Comparison of ENCODE assay signal across 15 cellular contexts in the genomic region with DNA sequence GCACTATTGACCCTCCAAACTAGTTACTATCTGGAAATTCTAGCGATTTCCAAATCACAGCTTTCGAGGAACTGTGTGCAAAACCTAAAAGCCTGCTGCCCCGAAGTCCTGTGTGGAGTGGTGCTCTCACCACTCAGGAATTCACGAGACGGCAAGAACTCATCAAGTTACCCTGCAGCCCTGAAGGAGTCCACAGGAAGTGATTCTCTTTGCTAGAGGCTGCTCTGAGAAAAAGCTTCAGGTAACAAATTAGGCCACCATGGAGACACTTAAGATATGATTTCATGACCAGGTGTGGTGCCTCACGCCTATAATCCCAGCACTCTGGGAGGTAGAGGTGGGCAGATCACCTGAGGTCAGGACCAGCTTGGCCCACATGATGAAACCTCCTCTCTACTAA. TPM values are rescaled to one million over a fixed set of nuclear protein-coding genes. Genes with fewer than 3 reads are reported as not detected.
DNase-seq lines count a peak whose midpoint lies in the region; ATAC-seq and TF ChIP-seq lines count a peak whose summit lies in the region.
"Had no signal": no experiment of that assay in that cellular context is flagged by ENCODE, and none has a peak within 500 bp of the region (broad histone marks: within the 10 kb centered on the region; RNA-seq: fewer than 3 reads in every experiment).

No MANE protein-coding gene starts in this region.

- POLR2A ChIA-PET in activated CD8-positive, alpha-beta T cell treated with anti-CD3 and anti-CD28 coated beads for 36 hours (lab: Charles Lee) = interaction anchor here (0.9 to 3.9 kb wide), 4 partner anchors 12 to 54 kb away, joined by 3 to 31 read pairs (median 4); no protein-coding TSS in a partner anchor

- H3K4me1 Mint-ChIP-seq in T-helper 1 cell treated with Interleukin-12 subunit alpha and Interleukin-12 subunit beta and Interleukin-4 antibody, amounts not matched to agents 30 μg/mL and 1 μg/mL, for 36 hours (ENCODE audit: low read depth) = peaks cover 56% of the 10 kb centered on the region
- H3K4me1 Mint-ChIP-seq in activated CD8-positive, alpha-beta T cell treated with anti-CD3 and anti-CD28 coated beads for 36 hours (ENCODE audit: low read depth) = peaks cover 81% of the 10 kb centered on the region
- H3K4me1 Mint-ChIP-seq in activated CD4-positive, alpha-beta T cell treated with anti-CD3 and anti-CD28 coated beads, Interleukin-2, amount 10 ng/mL, durations not matched to agents 24 days and 14 days = peaks cover 51% of the 10 kb centered on the region

- H3K4me3 ChIP-seq in fibroblast of villous mesenchyme (ENCODE audit: low read depth, low read length) = no peak overlapping the region
- no peak overlapping the region for H3K4me3 ChIP-seq in skeletal muscle satellite cell (ENCODE audit: low read length)
- H3K4me3 ChIP-seq: neural progenitor cell, transverse colon had no signal

- no peak for TF ChIP-seq CTCF in activated CD8-positive, alpha-beta T cell treated with anti-CD3 and anti-CD28 coated beads for 36 hours (IDR thresholded peaks at IDR 0.05)
- no peak for TF ChIP-seq CTCF in fibroblast of villous mesenchyme (IDR thresholded peaks at IDR 0.05; ENCODE audit: insufficient read depth, low read depth, low read length)

- H3K9ac ChIP-seq in skeletal muscle satellite cell (ENCODE audit: low read depth, low read length) = no peak overlapping the region
- H3K9ac ChIP-seq: neural progenitor cell had no signal

- peak overlapping the region; percentile 40 for H3K4me2 ChIP-seq in skeletal muscle satellite cell (ENCODE audit: low read length)
- H3K4me2 ChIP-seq: neural progenitor cell had no signal

- H3K27me3 ChIP-seq in skeletal muscle satellite cell (ENCODE audit: control insufficient read depth, insufficient read depth, low read length) = no peaks in the 10 kb centered on the region
- H3K27me3 ChIP-seq: neural progenitor cell, transverse colon had no signal

- intact Hi-C loops in activated CD8-positive, alpha-beta T cell treated with anti-CD3 and anti-CD28 coated beads for 36 hours (cut with micrococcal nuclease) = no loop called here
- intact Hi-C loops in activated CD4-positive, alpha-beta T cell treated with anti-CD3 and anti-CD28 coated beads, Interleukin-2, amount 10 ng/mL, durations not matched to agents 24 days and 14 days (cut with micrococcal nuclease) = no loop called here

- CTCF ChIA-PET in activated CD8-positive, alpha-beta T cell treated with anti-CD3 and anti-CD28 coated beads for 36 hours (lab: Charles Lee) = interaction anchor here (0.9 to 1.6 kb wide), 3 partner anchors 37 to 149 kb away, joined by 3 read pairs; partner anchors contain the start of gene SPG7

- no peaks in the 10 kb centered on the region for H3K36me3 ChIP-seq in skeletal muscle satellite cell (ENCODE audit: insufficient read depth, low read length)
- H3K36me3 ChIP-seq: neural progenitor cell, transverse colon had no signal

- peaks cover 45% of the 10 kb centered on the region for H3K4me1 ChIP-seq in skeletal muscle satellite cell (ENCODE audit: control insufficient read depth, insufficient read depth, low read length)

- H3K27ac Mint-ChIP-seq in T-helper 1 cell treated with Interleukin-12 subunit alpha and Interleukin-12 subunit beta and Interleukin-4 antibody, amounts not matched to agents 30 μg/mL and 1 μg/mL, for 36 hours = peak overlapping the region; percentile 45
- peak overlapping the region; percentile 55 for H3K27ac Mint-ChIP-seq in activated CD8-positive, alpha-beta T cell treated with anti-CD3 and anti-CD28 coated beads for 36 hours
- no peak overlapping the region for H3K27ac Mint-ChIP-seq in activated CD4-positive, alpha-beta T cell treated with anti-CD3 and anti-CD28 coated beads, Interleukin-2, amount 10 ng/mL, durations not matched to agents 24 days and 14 days
- H3K27ac Mint-ChIP-seq: neural progenitor cell had no signal

- no peak for DNase-seq in T-helper 1 cell
- no peak for DNase-seq in activated CD8-positive, alpha-beta T cell treated with anti-CD3 and anti-CD28 coated beads for 36 hours
- DNase-seq in fibroblast of villous mesenchyme (ENCODE audit: low read depth) = peak; percentile 84
- no peak for DNase-seq in T1000 (lab: John Stamatoyannopoulos, UW)
- DNase-seq in iPS-NIHi7 (ENCODE audit: extremely low spot score) = no peak
- DNase-seq in activated CD4-positive, alpha-beta T cell treated with anti-CD3 and anti-CD28 coated beads, Interleukin-2, amount 10 ng/mL, durations not matched to agents 24 days and 14 days = no peak
- DNase-seq: 8988T; activated CD4-positive, alpha-beta memory T cell treated with anti-CD3 and anti-CD28 coated beads for 36 hours; Right ventricle myocardium superior; stimulated activated CD4-positive, alpha-beta T cell treated with anti-CD3 and anti-CD28 coated beads, Interleukin-2, amount 100 ng/mL, for 48 hours; transverse colon had no signal

- no peaks in the 10 kb centered on the region for H3K9me3 ChIP-seq in skeletal muscle satellite cell (replicated peaks; ENCODE audit: low read length)
- H3K9me3 ChIP-seq: transverse colon had no signal

- H3K27me3 Mint-ChIP-seq in T-helper 1 cell treated with Interleukin-12 subunit alpha and Interleukin-12 subunit beta and Interleukin-4 antibody, amounts not matched to agents 30 μg/mL and 1 μg/mL, for 36 hours (ENCODE audit: low read depth) = no peaks in the 10 kb centered on the region
- H3K27me3 Mint-ChIP-seq in activated CD8-positive, alpha-beta T cell treated with anti-CD3 and anti-CD28 coated beads for 36 hours = no peaks in the 10 kb centered on the region
- H3K27me3 Mint-ChIP-seq in activated CD4-positive, alpha-beta T cell treated with anti-CD3 and anti-CD28 coated beads, Interleukin-2, amount 10 ng/mL, durations not matched to agents 24 days and 14 days = no peaks in the 10 kb centered on the region
- H3K27me3 Mint-ChIP-seq: activated CD4-positive, alpha-beta memory T cell treated with anti-CD3 and anti-CD28 coated beads for 36 hours; brain had no signal

- H3K4me3 Mint-ChIP-seq in T-helper 1 cell treated with Interleukin-12 subunit alpha and Interleukin-12 subunit beta and Interleukin-4 antibody, amounts not matched to agents 30 μg/mL and 1 μg/mL, for 36 hours = no peak overlapping the region
- no peak overlapping the region for H3K4me3 Mint-ChIP-seq in activated CD8-positive, alpha-beta T cell treated with anti-CD3 and anti-CD28 coated beads for 36 hours
- H3K4me3 Mint-ChIP-seq in activated CD4-positive, alpha-beta T cell treated with anti-CD3 and anti-CD28 coated beads, Interleukin-2, amount 10 ng/mL, durations not matched to agents 24 days and 14 days = no peak overlapping the region
- H3K4me3 Mint-ChIP-seq: activated CD4-positive, alpha-beta memory T cell treated with anti-CD3 and anti-CD28 coated beads for 36 hours; brain; neural progenitor cell had no signal

- peaks cover 2% of the 10 kb centered on the region for H3K36me3 Mint-ChIP-seq in T-helper 1 cell treated with Interleukin-12 subunit alpha and Interleukin-12 subunit beta and Interleukin-4 antibody, amounts not matched to agents 30 μg/mL and 1 μg/mL, for 36 hours (ENCODE audit: low read depth)
- H3K36me3 Mint-ChIP-seq in activated CD8-positive, alpha-beta T cell treated with anti-CD3 and anti-CD28 coated beads for 36 hours (ENCODE audit: low read depth) = peaks cover 46% of the 10 kb centered on the region
- peaks cover 21% of the 10 kb centered on the region for H3K36me3 Mint-ChIP-seq in activated CD4-positive, alpha-beta T cell treated with anti-CD3 and anti-CD28 coated beads, Interleukin-2, amount 10 ng/mL, durations not matched to agents 24 days and 14 days (ENCODE audit: low read depth)

- no peak for ATAC-seq in activated CD8-positive, alpha-beta T cell treated with anti-CD3 and anti-CD28 coated beads for 36 hours

- no peaks in the 10 kb centered on the region for H3K9me3 Mint-ChIP-seq in T-helper 1 cell treated with Interleukin-12 subunit alpha and Interleukin-12 subunit beta and Interleukin-4 antibody, amounts not matched to agents 30 μg/mL and 1 μg/mL, for 36 hours
- peaks cover 2% of the 10 kb centered on the region for H3K9me3 Mint-ChIP-seq in activated CD8-positive, alpha-beta T cell treated with anti-CD3 and anti-CD28 coated beads for 36 hours
- peaks cover 3% of the 10 kb centered on the region for H3K9me3 Mint-ChIP-seq in activated CD4-positive, alpha-beta T cell treated with anti-CD3 and anti-CD28 coated beads, Interleukin-2, amount 10 ng/mL, durations not matched to agents 24 days and 14 days
- H3K9me3 Mint-ChIP-seq: activated CD4-positive, alpha-beta memory T cell treated with anti-CD3 and anti-CD28 coated beads for 36 hours had no signal

RNA-seq across cellular contexts. Expression of gene ANKRD11, which starts 19.1 kb away (rescaled TPM):
- total RNA-seq in activated CD8-positive, alpha-beta T cell treated with anti-CD3 and anti-CD28 coated beads for 36 hours = 100 to 1,000 TPM; 145 to 147 TPM
- total RNA-seq in fibroblast of villous mesenchyme = 69.5 and 82.5 TPM in 2 replicates
- total RNA-seq in skeletal muscle satellite cell (2012; rRNA removed) = 53.7 and 63.9 TPM in 2 replicates
- 152 TPM in 2 replicates for total RNA-seq in activated CD4-positive, alpha-beta T cell treated with anti-CD3 and anti-CD28 coated beads, Interleukin-2, amount 10 ng/mL, durations not matched to agents 24 days and 14 days

RNA-seq across cellular contexts. Expression of gene SPG7, which starts 37.0 kb away (rescaled TPM):
- 10 to 100 TPM; 78.6 to 79.8 TPM for total RNA-seq in activated CD8-positive, alpha-beta T cell treated with anti-CD3 and anti-CD28 coated beads for 36 hours
- 91.8 and 108 TPM in 2 replicates for total RNA-seq in fibroblast of villous mesenchyme
- total RNA-seq in skeletal muscle satellite cell (2012; rRNA removed) = 75.1 and 98.6 TPM in 2 replicates
- total RNA-seq in activated CD4-positive, alpha-beta T cell treated with anti-CD3 and anti-CD28 coated beads, Interleukin-2, amount 10 ng/mL, durations not matched to agents 24 days and 14 days = 109 and 110 TPM in 2 replicates
